10 cellular contexts compared by ENCODE assay signal in the genomic region with DNA sequence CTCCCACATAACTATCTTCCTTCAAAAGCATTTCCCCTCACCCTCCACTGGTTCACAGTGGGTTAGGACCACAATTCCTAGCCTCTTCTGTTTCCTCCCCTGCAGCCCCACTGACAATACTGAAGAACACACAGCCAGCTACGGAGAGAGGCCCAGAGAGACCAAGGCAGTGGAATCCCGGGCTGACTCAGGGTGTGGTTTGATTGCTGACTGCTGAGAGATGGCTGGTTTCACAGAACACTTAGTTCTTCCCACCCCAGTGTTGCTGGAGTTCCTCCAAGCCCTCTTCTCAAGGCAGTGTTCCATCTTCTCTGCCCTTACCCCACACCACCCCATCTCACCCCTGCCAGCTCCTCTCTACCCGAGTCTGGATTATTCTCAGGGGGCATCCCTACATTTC. TPM values are rescaled to one million over a fixed set of nuclear protein-coding genes. Genes with fewer than 3 reads are reported as not detected.
A peak's percentile ranks its signal among the peaks of the same experiment; 100 is the strongest.
DNase-seq lines count a peak whose midpoint lies in the region; ATAC-seq and TF ChIP-seq lines count a peak whose summit lies in the region.
"Had no signal": no experiment of that assay in that cellular context is flagged by ENCODE, and none has a peak within 500 bp of the region (broad histone marks: within the 10 kb centered on the region; RNA-seq: fewer than 3 reads in every experiment).

No MANE protein-coding gene starts in this region.

- H3K36me3 ChIP-seq in body of pancreas (replicated peaks in 1 of 2; ENCODE audit: insufficient read depth in 1 of 2, low read depth in 2 of 2): no peaks in the 10 kb centered on the region
- H3K36me3 ChIP-seq in thoracic aorta: no peaks in the 10 kb centered on the region

- DNase-seq in NCI-H1092 treated with DMSO at 0.1 percent for 48 hours (lab: John Stamatoyannopoulos, UW) (peak; percentile 52), NCI-H1092 (lab: John Stamatoyannopoulos, UW) (no peak), body of pancreas (peak in 3 of 4 donors; percentile 32 to 65 (median 33)), left lobe of liver (ENCODE audit: low spot score) (no peak), thoracic aorta (ENCODE audit: low spot score) (peak; percentile 61), GM19238 (ENCODE audit: insufficient read length, low spot score) (no peak)
- DNase-seq: 8988T; activated CD4-positive, CD25-positive, alpha-beta regulatory T cell had no signal

- no peak for TF ChIP-seq POLR2A in body of pancreas (IDR thresholded peaks at IDR 0.05)

- intact Hi-C loops in body of pancreas (cut with DNase I): no loop called here

- no peak overlapping the region for H3K4me3 ChIP-seq in body of pancreas
- H3K4me3 ChIP-seq in thoracic aorta: peak overlapping the region; percentile 34

- TF ChIP-seq CTCF in body of pancreas (IDR thresholded peaks at IDR 0.05): no peak
- no peak for TF ChIP-seq CTCF in thoracic aorta (IDR thresholded peaks at IDR 0.05)

- H3K27ac ChIP-seq in body of pancreas: peak overlapping the region in 2 of 4 donors; percentile 42 to 57
- H3K27ac ChIP-seq in thoracic aorta: peak overlapping the region; percentile 76 to 79

- H3K9me3 ChIP-seq in body of pancreas (no peaks in the 10 kb centered on the region), thoracic aorta (no peaks in the 10 kb centered on the region)

- no peaks in the 10 kb centered on the region for H3K27me3 ChIP-seq in body of pancreas
- H3K27me3 ChIP-seq in thoracic aorta (replicated peaks; ENCODE audit: insufficient read depth): no peaks in the 10 kb centered on the region

- 48 to 76% methylated on average over 3 of the region's 3 CpGs for WGBS in body of pancreas, 2 donors

- H3K4me1 ChIP-seq in body of pancreas (no peaks in the 10 kb centered on the region), thoracic aorta (ENCODE audit: control insufficient read depth in 1 of 2, low read depth in 2 of 2) (peaks cover 33 to 79% of the 10 kb centered on the region in 2 donors)

- ATAC-seq in body of pancreas (peak; percentile 36), left lobe of liver (peak; percentile 45), thoracic aorta (ENCODE audit: insufficient number of reproducible peaks, low FRiP score, low read depth) (no peak), GM21381 (IDR thresholded peaks at IDR 0.05; ENCODE audit: unreplicated experiment) (no peak), GM18511 (IDR thresholded peaks at IDR 0.05; ENCODE audit: unreplicated experiment) (no peak)

RNA-seq across cellular contexts. Expression of a gene that starts 43.3 kb away (rescaled TPM):
- total RNA-seq in body of pancreas (100 to 1,000 TPM in 1 of 2 donors, 10 to 100 TPM in 1; 57.1 to 116 TPM), left lobe of liver (60.6 TPM), thoracic aorta (100 to 1,000 TPM; 172 to 197 TPM)

Comparison
In these comparisons a context has a peak if more than half of its experiments do, and no peak if none do; other contexts are left out.
1. DNase-seq: peak in NCI-H1092 treated with DMSO at 0.1 percent for 48 hours (single experiment), body of pancreas (3 of 4) and thoracic aorta (single experiment); none in NCI-H1092 (single experiment), left lobe of liver (single experiment) and GM19238 (single experiment).
2. ATAC-seq: peak in body of pancreas (single experiment) and left lobe of liver (single experiment); none in thoracic aorta (single experiment), GM21381 (single experiment) and GM18511 (single experiment).